31 cellular contexts compared by ENCODE assay signal in the genomic region with DNA sequence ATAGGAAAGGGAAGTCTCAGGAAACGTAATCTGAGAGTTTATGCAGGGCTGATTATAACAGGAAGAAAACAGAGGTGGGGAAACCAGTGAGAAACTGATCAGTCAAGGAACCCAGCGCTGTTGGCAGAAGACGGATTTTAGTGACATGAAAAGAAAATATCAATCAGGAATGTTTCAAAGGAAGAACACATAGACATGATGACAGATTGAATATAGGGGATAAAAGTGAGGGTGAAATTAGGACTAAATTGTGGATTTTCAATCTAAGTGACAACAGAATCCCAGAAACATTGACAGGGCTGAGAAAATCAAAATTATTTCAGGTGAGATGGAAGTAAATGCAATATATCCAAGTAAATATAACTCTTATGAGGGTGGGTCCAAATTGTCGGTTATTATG.
"Had no signal": no experiment of that assay in that cellular context is flagged by ENCODE, and none has a peak within 500 bp of the region (broad histone marks: within the 10 kb centered on the region; RNA-seq: fewer than 3 reads in every experiment).

No MANE protein-coding gene starts in this region.

- H3K4me2 ChIP-seq: hepatocyte had no signal

- H3K4me3 ChIP-seq: coronary artery, dorsolateral prefrontal cortex, esophagus muscularis mucosa, gastrocnemius medialis, heart right ventricle, hepatocyte had no signal

- H3K4me1 Mint-ChIP-seq: activated CD4-positive, alpha-beta T cell treated with anti-CD3 and anti-CD28 coated beads for 36 hours; activated CD4-positive, alpha-beta T cell treated with anti-CD3 and anti-CD28 coated beads, Interleukin-2, amount 10 ng/mL, durations not matched to agents 24 days and 14 days; central memory CD8-positive, alpha-beta T cell had no signal

- H3K9me3 Mint-ChIP-seq: activated CD4-positive, alpha-beta memory T cell treated with anti-CD3 and anti-CD28 coated beads for 36 hours; activated CD4-positive, alpha-beta T cell treated with anti-CD3 and anti-CD28 coated beads, Interleukin-2, amount 10 ng/mL, durations not matched to agents 24 days and 14 days; activated T-cell treated with anti-CD3 and anti-CD28 coated beads, Interleukin-2, amount 50 U/mL, for 24 hours; activated T-cell treated with anti-CD3 and anti-CD28 coated beads, Interleukin-2, amount 50 U/mL, for 72 hours; central memory CD8-positive, alpha-beta T cell; dendritic cell treated with granulocyte-macrophage colony-stimulating factor and Interleukin-4, amounts not matched to agents 40 ng/mL and 50 ng/mL, for 4 days; endodermal cell; T-helper 1 cell treated with Interleukin-12 subunit alpha and Interleukin-12 subunit beta and Interleukin-4 antibody, amounts not matched to agents 30 μg/mL and 1 μg/mL, for 36 hours had no signal

- H3K36me3 Mint-ChIP-seq: activated CD4-positive, alpha-beta memory T cell treated with anti-CD3 and anti-CD28 coated beads for 36 hours; activated naive CD8-positive, alpha-beta T cell had no signal

- H3K27me3 ChIP-seq: brain microvascular endothelial cell, dorsolateral prefrontal cortex, esophagus muscularis mucosa, foreskin keratinocyte, gastrocnemius medialis, heart right ventricle, hepatocyte had no signal

- H3K27me3 Mint-ChIP-seq: activated naive CD8-positive, alpha-beta T cell; activated T-cell treated with anti-CD3 and anti-CD28 coated beads, Interleukin-2, amount 50 U/mL, for 24 hours had no signal

- H3K36me3 ChIP-seq: brain microvascular endothelial cell, esophagus muscularis mucosa, gastrocnemius medialis, heart right ventricle, WERI-Rb-1 had no signal

- H3K79me2 ChIP-seq: hepatocyte had no signal

- H3K27ac ChIP-seq: brain microvascular endothelial cell, coronary artery, dorsolateral prefrontal cortex, esophagus muscularis mucosa, foreskin keratinocyte, gastrocnemius medialis, heart right ventricle, hepatocyte, WERI-Rb-1 had no signal

- H3K27ac Mint-ChIP-seq: activated CD4-positive, alpha-beta memory T cell treated with anti-CD3 and anti-CD28 coated beads for 36 hours; activated CD4-positive, alpha-beta T cell treated with anti-CD3 and anti-CD28 coated beads for 36 hours; activated CD4-positive, alpha-beta T cell treated with anti-CD3 and anti-CD28 coated beads, Interleukin-2, amount 10 ng/mL, durations not matched to agents 24 days and 14 days; activated naive CD8-positive, alpha-beta T cell; activated T-cell treated with anti-CD3 and anti-CD28 coated beads, Interleukin-2, amount 50 U/mL, for 24 hours; activated T-cell treated with anti-CD3 and anti-CD28 coated beads, Interleukin-2, amount 50 U/mL, for 72 hours; dendritic cell treated with granulocyte-macrophage colony-stimulating factor and Interleukin-4, amounts not matched to agents 40 ng/mL and 50 ng/mL, for 4 days; endodermal cell; T-helper 1 cell treated with Interleukin-12 subunit alpha and Interleukin-12 subunit beta and Interleukin-4 antibody, amounts not matched to agents 30 μg/mL and 1 μg/mL, for 36 hours had no signal

- H3K9me3 ChIP-seq: esophagus muscularis mucosa, gastrocnemius medialis, heart right ventricle had no signal

- H3K4me3 Mint-ChIP-seq: activated CD4-positive, alpha-beta memory T cell treated with anti-CD3 and anti-CD28 coated beads for 36 hours; activated CD4-positive, alpha-beta T cell treated with anti-CD3 and anti-CD28 coated beads for 36 hours; activated CD4-positive, alpha-beta T cell treated with anti-CD3 and anti-CD28 coated beads, Interleukin-2, amount 10 ng/mL, durations not matched to agents 24 days and 14 days; activated naive CD8-positive, alpha-beta T cell; activated T-cell treated with anti-CD3 and anti-CD28 coated beads, Interleukin-2, amount 50 U/mL, for 24 hours; activated T-cell treated with anti-CD3 and anti-CD28 coated beads, Interleukin-2, amount 50 U/mL, for 72 hours; central memory CD8-positive, alpha-beta T cell; dendritic cell treated with granulocyte-macrophage colony-stimulating factor and Interleukin-4, amounts not matched to agents 40 ng/mL and 50 ng/mL, for 4 days; endodermal cell; T-helper 1 cell treated with Interleukin-12 subunit alpha and Interleukin-12 subunit beta and Interleukin-4 antibody, amounts not matched to agents 30 μg/mL and 1 μg/mL, for 36 hours had no signal

- H2AFZ ChIP-seq: hepatocyte had no signal

- H3K4me1 ChIP-seq: foreskin keratinocyte, gastrocnemius medialis had no signal

- DNase-seq: activated CD4-positive, alpha-beta memory T cell treated with anti-CD3 and anti-CD28 coated beads for 36 hours; activated CD4-positive, alpha-beta T cell treated with anti-CD3 and anti-CD28 coated beads for 36 hours; activated CD4-positive, alpha-beta T cell treated with anti-CD3 and anti-CD28 coated beads, Interleukin-2, amount 10 ng/mL, durations not matched to agents 24 days and 14 days; activated CD4-positive, CD25-positive, alpha-beta regulatory T cell; activated CD4-positive, CD25-positive, alpha-beta regulatory T cell treated with anti-CD3 and anti-CD28 coated beads, Interleukin-2, amount 50 U/mL, for 72 hours; activated CD8-positive, alpha-beta memory T cell treated with anti-CD3 and anti-CD28 coated beads, Interleukin-2, amount 50 U/mL, for 48 hours; activated gamma-delta T cell; activated naive CD4-positive, alpha-beta T cell treated with anti-CD3 and anti-CD28 coated beads, Interleukin-2, amount 50 U/mL, for 16 hours; activated naive CD4-positive, alpha-beta T cell treated with Interleukin-2 at 50 U/mL for 16 hours; activated T-cell treated with anti-CD3 and anti-CD28 coated beads for 4 hours; activated T-cell treated with anti-CD3 and anti-CD28 coated beads, Interleukin-2, amount 50 U/mL, for 24 hours; activated T-cell treated with anti-CD3 and anti-CD28 coated beads, Interleukin-2, amount 50 U/mL, for 72 hours; amniotic stem cell; anterior cingulate cortex; brain microvascular endothelial cell; dorsolateral prefrontal cortex; effector memory CD4-positive, alpha-beta T cell; endodermal cell; erythroblast; foreskin keratinocyte; gastrocnemius medialis; heart right ventricle; T1000; WERI-Rb-1 had no signal
